In genomic region chr2:16713011-16713423, GRCh38 we compare ENCODE assay signal across 11 cellular contexts. TPM values are rescaled to one million over a fixed set of nuclear protein-coding genes. Genes with fewer than 3 reads are reported as not detected.
A peak's percentile ranks its signal among the peaks of the same experiment; 100 is the strongest.
DNase-seq lines count a peak whose midpoint lies in the region; ATAC-seq lines count a peak whose summit lies in the region.
"Had no signal": no experiment of that assay in that cellular context is flagged by ENCODE, and none has a peak within 500 bp of the region (broad histone marks: within the 10 kb centered on the region; RNA-seq: fewer than 3 reads in every experiment).

No MANE protein-coding gene starts in this region.

- H3K4me1 Mint-ChIP-seq in activated CD8-positive, alpha-beta memory T cell treated with anti-CD3 and anti-CD28 coated beads, Interleukin-2, amount 10 ng/mL, durations not matched to agents 7 days and 5 days, result no peaks in the 10 kb centered on the region

- ATAC-seq in GM18499 (IDR thresholded peaks at IDR 0.05; ENCODE audit: insufficient read depth, unreplicated experiment), result peak; percentile 87
- peak; percentile 84 for ATAC-seq in GM21381 (IDR thresholded peaks at IDR 0.05; ENCODE audit: unreplicated experiment)
- peak; percentile 87 for ATAC-seq in HG03280 (IDR thresholded peaks at IDR 0.05; ENCODE audit: unreplicated experiment)
- ATAC-seq in activated CD8-positive, alpha-beta memory T cell treated with anti-CD3 and anti-CD28 coated beads, Interleukin-2, amount 10 ng/mL, durations not matched to agents 7 days and 5 days, result no peak
- ATAC-seq: natural killer cell had no signal

- no peaks in the 10 kb centered on the region for H3K9me3 Mint-ChIP-seq in activated CD8-positive, alpha-beta memory T cell treated with anti-CD3 and anti-CD28 coated beads, Interleukin-2, amount 10 ng/mL, durations not matched to agents 7 days and 5 days (ENCODE audit: low read depth)
- H3K9me3 Mint-ChIP-seq: natural killer cell had no signal

- no peak overlapping the region for H3K27ac Mint-ChIP-seq in activated CD8-positive, alpha-beta memory T cell treated with anti-CD3 and anti-CD28 coated beads, Interleukin-2, amount 10 ng/mL, durations not matched to agents 7 days and 5 days
- H3K27ac Mint-ChIP-seq: natural killer cell had no signal

- H3K4me3 Mint-ChIP-seq in activated CD8-positive, alpha-beta memory T cell treated with anti-CD3 and anti-CD28 coated beads, Interleukin-2, amount 10 ng/mL, durations not matched to agents 7 days and 5 days, result no peak overlapping the region
- H3K4me3 Mint-ChIP-seq: natural killer cell had no signal

- H3K27me3 Mint-ChIP-seq in activated CD8-positive, alpha-beta memory T cell treated with anti-CD3 and anti-CD28 coated beads, Interleukin-2, amount 10 ng/mL, durations not matched to agents 7 days and 5 days, result no peaks in the 10 kb centered on the region

- H3K36me3 Mint-ChIP-seq in activated CD8-positive, alpha-beta memory T cell treated with anti-CD3 and anti-CD28 coated beads, Interleukin-2, amount 10 ng/mL, durations not matched to agents 7 days and 5 days, result no peaks in the 10 kb centered on the region
- H3K36me3 Mint-ChIP-seq: natural killer cell had no signal

- DNase-seq in cerebellar cortex (ENCODE audit: low spot score) (peak; percentile 49), ecto neural progenitor cell (ENCODE audit: low spot score) (no peak), A172 (ENCODE audit: low spot score) (no peak), SKM-1 (lab: John Stamatoyannopoulos, UW; ENCODE audit: unreplicated experiment) (no peak)
- DNase-seq in activated CD8-positive, alpha-beta memory T cell treated with anti-CD3 and anti-CD28 coated beads, Interleukin-2, amount 10 ng/mL, durations not matched to agents 7 days and 5 days, result no peak
- DNase-seq: activated T-cell treated with anti-CD3 and anti-CD28 coated beads, Interleukin-2, amount 50 U/mL, for 1 hour; natural killer cell; upper lobe of left lung had no signal

- CTCF ChIA-PET in activated CD8-positive, alpha-beta memory T cell treated with anti-CD3 and anti-CD28 coated beads, Interleukin-2, amount 10 ng/mL, durations not matched to agents 7 days and 5 days (lab: Charles Lee), result no interaction called here

RNA-seq across cellular contexts. Expression of gene CYRIA, which starts 47.4 kb away (rescaled TPM):
- 23.7 and 25.2 TPM in 2 replicates for total RNA-seq in A172 (2014; rRNA removed; shearing (Covaris generic))
- 1 to 10 TPM in 1 of 2 experiments, under 1 TPM in 1; 0.77 to 1.7 TPM for total RNA-seq in activated CD8-positive, alpha-beta memory T cell treated with anti-CD3 and anti-CD28 coated beads, Interleukin-2, amount 10 ng/mL, durations not matched to agents 7 days and 5 days
